29 cellular contexts compared by ENCODE assay signal in the genomic region with DNA sequence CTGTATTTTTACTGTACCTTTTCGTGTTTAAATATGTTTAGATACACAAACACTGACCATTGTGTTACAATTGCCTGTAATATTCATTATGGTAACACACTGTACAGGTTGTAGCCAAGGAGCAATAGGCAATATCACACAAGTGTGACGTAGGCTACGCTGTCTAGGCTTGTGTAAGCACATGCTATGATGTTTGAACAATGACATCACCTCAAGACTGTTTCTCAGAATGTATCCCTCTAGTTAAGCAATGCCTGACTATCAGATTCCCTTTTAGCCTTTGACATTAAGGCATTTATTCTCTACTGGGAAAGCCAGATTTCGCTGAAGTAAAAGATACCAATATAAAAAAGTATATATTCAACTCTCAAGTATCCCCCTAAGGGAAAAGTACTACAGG.
"Had no signal": no experiment of that assay in that cellular context is flagged by ENCODE, and none has a peak within 500 bp of the region (broad histone marks: within the 10 kb centered on the region; RNA-seq: fewer than 3 reads in every experiment).

No MANE protein-coding gene starts in this region.

- DNase-seq: activated CD4-positive, alpha-beta T cell treated with anti-CD3 and anti-CD28 coated beads for 36 hours; activated CD4-positive, CD25-positive, alpha-beta regulatory T cell; activated CD8-positive, alpha-beta T cell treated with anti-CD3 and anti-CD28 coated beads, Interleukin-2, amount 10 ng/mL, durations not matched to agents 7 days and 5 days; activated naive CD4-positive, alpha-beta T cell; activated T-cell treated with anti-CD3 and anti-CD28 coated beads for 4 hours; activated T-cell treated with anti-CD3 and anti-CD28 coated beads, Interleukin-2, amount 50 U/mL, for 72 hours; anterior cingulate cortex; body of pancreas; cortex of kidney; effector memory CD8-positive, alpha-beta T cell; erythroblast; gastrocnemius medialis; hippocampal formation; left colon; mammary epithelial cell; naive thymus-derived CD4-positive, alpha-beta T cell; nucleus accumbens; pancreas; sigmoid colon; small intestine; stimulated activated CD4-positive, alpha-beta T cell treated with anti-CD3 and anti-CD28 coated beads, Interleukin-2, amount 100 ng/mL, for 24 hours; stimulated activated naive B cell treated with anti-CD40 and anti-IgM and Interleukin-4, amounts not matched to agents 10 μg/mL and 1 μg/mL and 100 μg/mL, for 72 hours; stomach; tibial artery had no signal

- H3K27me3 ChIP-seq: body of pancreas, gastrocnemius medialis, sigmoid colon, stomach, tibial artery had no signal

- H3K4me3 Mint-ChIP-seq: activated CD4-positive, alpha-beta T cell treated with anti-CD3 and anti-CD28 coated beads for 36 hours; activated CD8-positive, alpha-beta T cell treated with anti-CD3 and anti-CD28 coated beads, Interleukin-2, amount 10 ng/mL, durations not matched to agents 7 days and 5 days; activated naive CD8-positive, alpha-beta T cell; activated T-cell treated with anti-CD3 and anti-CD28 coated beads, Interleukin-2, amount 50 U/mL, for 72 hours; effector memory CD8-positive, alpha-beta T cell; mesothelial cell of epicardium; naive thymus-derived CD4-positive, alpha-beta T cell; neural crest cell; stimulated activated naive B cell treated with anti-CD40 and anti-IgM and Interleukin-4, amounts not matched to agents 10 μg/mL and 1 μg/mL and 100 μg/mL, for 72 hours; T-helper 2 cell treated with Interferon-gamma antibody and Interleukin-4, amounts not matched to agents 5 μg/mL and 100 μg/mL, for 36 hours had no signal

- H3K4me1 ChIP-seq: body of pancreas, gastrocnemius medialis, pancreas, prostate gland, sigmoid colon, stomach, tibial artery had no signal

- H3K36me3 Mint-ChIP-seq: activated naive CD8-positive, alpha-beta T cell; mesothelial cell of epicardium; naive thymus-derived CD4-positive, alpha-beta T cell; stimulated activated naive B cell treated with anti-CD40 and anti-IgM and Interleukin-4, amounts not matched to agents 10 μg/mL and 1 μg/mL and 100 μg/mL, for 72 hours had no signal

- H3K27ac ChIP-seq: body of pancreas, gastrocnemius medialis, pancreas, prostate gland, sigmoid colon, stomach, tibial artery had no signal

- H3K9me3 ChIP-seq: body of pancreas, gastrocnemius medialis, pancreas, prostate gland, sigmoid colon, stomach, tibial artery had no signal

- H3K4me3 ChIP-seq: body of pancreas, gastrocnemius medialis, pancreas, prostate gland, sigmoid colon, stomach, tibial artery had no signal

- H3K36me3 ChIP-seq: gastrocnemius medialis, pancreas, prostate gland, sigmoid colon, stomach, tibial artery had no signal

- H3K9me3 Mint-ChIP-seq: activated T-cell treated with anti-CD3 and anti-CD28 coated beads, Interleukin-2, amount 50 U/mL, for 72 hours; neural crest cell; stimulated activated naive B cell treated with anti-CD40 and anti-IgM and Interleukin-4, amounts not matched to agents 10 μg/mL and 1 μg/mL and 100 μg/mL, for 72 hours; T-helper 2 cell treated with Interferon-gamma antibody and Interleukin-4, amounts not matched to agents 5 μg/mL and 100 μg/mL, for 36 hours had no signal

- H3K4me1 Mint-ChIP-seq: activated CD4-positive, alpha-beta T cell treated with anti-CD3 and anti-CD28 coated beads for 36 hours; naive thymus-derived CD4-positive, alpha-beta T cell; stimulated activated naive B cell treated with anti-CD40 and anti-IgM and Interleukin-4, amounts not matched to agents 10 μg/mL and 1 μg/mL and 100 μg/mL, for 72 hours had no signal

- H3K27ac Mint-ChIP-seq: activated CD4-positive, alpha-beta T cell treated with anti-CD3 and anti-CD28 coated beads for 36 hours; activated CD8-positive, alpha-beta T cell treated with anti-CD3 and anti-CD28 coated beads, Interleukin-2, amount 10 ng/mL, durations not matched to agents 7 days and 5 days; activated naive CD8-positive, alpha-beta T cell; activated T-cell treated with anti-CD3 and anti-CD28 coated beads, Interleukin-2, amount 50 U/mL, for 72 hours; effector memory CD8-positive, alpha-beta T cell; naive thymus-derived CD4-positive, alpha-beta T cell; stimulated activated naive B cell treated with anti-CD40 and anti-IgM and Interleukin-4, amounts not matched to agents 10 μg/mL and 1 μg/mL and 100 μg/mL, for 72 hours; T-helper 2 cell treated with Interferon-gamma antibody and Interleukin-4, amounts not matched to agents 5 μg/mL and 100 μg/mL, for 36 hours had no signal

- H3K27me3 Mint-ChIP-seq: activated CD4-positive, alpha-beta T cell treated with anti-CD3 and anti-CD28 coated beads for 36 hours; activated naive CD8-positive, alpha-beta T cell; effector memory CD8-positive, alpha-beta T cell; naive thymus-derived CD4-positive, alpha-beta T cell; stimulated activated naive B cell treated with anti-CD40 and anti-IgM and Interleukin-4, amounts not matched to agents 10 μg/mL and 1 μg/mL and 100 μg/mL, for 72 hours had no signal
